In genomic region chr6:113645576-113645970, GRCh38 we compare ENCODE assay signal across 11 cellular contexts.
DNase-seq lines count a peak whose midpoint lies in the region; FAIRE-seq and TF ChIP-seq lines count a peak whose summit lies in the region.
"Had no signal": no experiment of that assay in that cellular context is flagged by ENCODE, and none has a peak within 500 bp of the region (broad histone marks: within the 10 kb centered on the region; RNA-seq: fewer than 3 reads in every experiment).

No MANE protein-coding gene starts in this region.

- H2AFZ ChIP-seq in H1 (ENCODE audit: low read length) (0 out of 2 replicates have a peak overlapping the region, but pooled peaks have one; percentile 31), parathyroid adenoma (peak overlapping the region; percentile 35)

- POLR2A ChIA-PET in H1 (lab: Charles Lee; ENCODE audit: partially characterized antibody) = no interaction called here

- TF ChIP-seq CTCF in H1 (IDR thresholded peaks at IDR 0.05; ENCODE audit: control extremely low read depth in 1 of 3, insufficient read depth in 1 of 3, low read depth in 1 of 3, low read length in 3 of 3) (no peak), parathyroid adenoma (IDR thresholded peaks at IDR 0.05) (no peak), stomach (IDR thresholded peaks at IDR 0.05) (no peak)

- H3K79me1 ChIP-seq in H1 (ENCODE audit: low read depth, low read length) = no peaks in the 10 kb centered on the region

- H4K91ac ChIP-seq in H1 (replicated peaks; ENCODE audit: insufficient read length, low read length) = no peak overlapping the region

- H3K4me2 ChIP-seq in H1 (ENCODE audit: insufficient read depth in 1 of 2, low read depth in 2 of 2, low read length in 2 of 2) = no peak overlapping the region
- no peak overlapping the region for H3K4me2 ChIP-seq in parathyroid adenoma (ENCODE audit: low read length)

- no peak overlapping the region for H3K27ac Mint-ChIP-seq in activated naive CD8-positive, alpha-beta T cell treated with anti-CD3 and anti-CD28 coated beads for 36 hours

- no peaks in the 10 kb centered on the region for H3K79me2 ChIP-seq in H1 (ENCODE audit: control insufficient read depth in 1 of 2, insufficient read depth in 2 of 2, low read length in 2 of 2)
- no peaks in the 10 kb centered on the region for H3K79me2 ChIP-seq in parathyroid adenoma

- H4K20me1 ChIP-seq in H1 (replicated peaks in 1 of 2; ENCODE audit: control insufficient read depth in 1 of 2, insufficient read depth in 2 of 2, low read length in 2 of 2) = no peaks in the 10 kb centered on the region

- 91% methylated on average over 4 of the region's 4 CpGs; no CpG with 5 or more reads in 1 of the 2 experiments for WGBS in H1 (ENCODE audit: extremely low coverage in 1 of 2, insufficient coverage in 1 of 2, insufficient read length in 1 of 2, insufficient replicate concordance in 2 of 2, low coverage in 1 of 2, low lambda C conversion rate in 2 of 2, missing lambda C conversion rate in 1 of 2), 2 experiments
- WGBS in stomach, 5 donors = 45 to 69% (median 55%) methylated on average over 4 of the region's 4 CpGs

- H2BK120ac ChIP-seq in H1 (replicated peaks; ENCODE audit: low read depth, low read length) = no peak overlapping the region

- no peaks in the 10 kb centered on the region for H3K4me1 Mint-ChIP-seq in activated naive CD8-positive, alpha-beta T cell treated with anti-CD3 and anti-CD28 coated beads for 36 hours

- no peak overlapping the region for H4K5ac ChIP-seq in H1 (ENCODE audit: insufficient read length, low read depth, low read length)

- no peak overlapping the region for H3K9ac ChIP-seq in H1 (replicated peaks in 1 of 4; ENCODE audit: extremely low read depth in 1 of 4, low read depth in 3 of 4, low read length in 3 of 4)
- H3K9ac ChIP-seq in parathyroid adenoma = no peak overlapping the region

- H3K4me3 ChIP-seq in MG63 (no peak overlapping the region), H1 (ENCODE audit: extremely low read depth in 1 of 4, insufficient read depth in 2 of 4, low read depth in 3 of 4, low read length in 4 of 4) (no peak overlapping the region), parathyroid adenoma (ENCODE audit: low read depth, low read length) (no peak overlapping the region), stomach (no peak overlapping the region)

- H3K18ac ChIP-seq in H1 (ENCODE audit: extremely low read depth, low read length) = no peak overlapping the region

- TF ChIP-seq EP300 in H1 (IDR thresholded peaks at IDR 0.05; ENCODE audit: borderline replicate concordance in 1 of 2, low read depth in 2 of 2, low read length in 2 of 2) = no peak
- TF ChIP-seq EP300 in stomach (IDR thresholded peaks at IDR 0.05) = no peak

- peak; percentile 8 for DNase-seq in COLO829 (ENCODE audit: low spot score)
- peak; percentile 74 for DNase-seq in MG63
- DNase-seq in H1 (ENCODE audit: low read depth in 1 of 2, low spot score in 2 of 2) = no peak
- no peak for DNase-seq in stomach
- no peak for DNase-seq in activated naive CD8-positive, alpha-beta T cell treated with anti-CD3 and anti-CD28 coated beads for 36 hours
- DNase-seq in NCI-H1048 (lab: John Stamatoyannopoulos, UW) = no peak
- DNase-seq in NCI-H2227 (lab: John Stamatoyannopoulos, UW; ENCODE audit: unreplicated experiment) = no peak
- DNase-seq: activated CD4-positive, alpha-beta T cell treated with anti-CD3 and anti-CD28 coated beads for 1 hour; kidney; NCI-H510A treated with DMSO at 0.1 percent for 48 hours had no signal

- TF ChIP-seq POLR2A in H1 (IDR thresholded peaks at IDR 0.05; ENCODE audit: control extremely low read depth in 1 of 2, low read depth in 2 of 2, low read length in 2 of 2) = no peak
- TF ChIP-seq POLR2A in stomach (IDR thresholded peaks at IDR 0.05) = no peak

- H3K27ac ChIP-seq in H1 (ENCODE audit: low read depth, low read length) (no peak overlapping the region), parathyroid adenoma (no peak overlapping the region), stomach (peak overlapping the region in 2 of 5 donors; percentile 73 to 78)

- H3K36me3 ChIP-seq in MG63 (no peaks in the 10 kb centered on the region), H1 (ENCODE audit: control insufficient read depth in 2 of 4, insufficient read depth in 4 of 4, low read length in 3 of 4) (no peaks in the 10 kb centered on the region), parathyroid adenoma (ENCODE audit: control insufficient read depth, insufficient read depth, low read length) (no peaks in the 10 kb centered on the region), stomach (no peaks in the 10 kb centered on the region)

- no peak for TF ChIP-seq RAD21 in H1 (IDR thresholded peaks at IDR 0.05 in 1 of 2, conservative IDR thresholded peaks at IDR 0.05 in 1 of 2; ENCODE audit: low read depth in 2 of 2, low read length in 2 of 2)

- no peaks in the 10 kb centered on the region for H3K36me3 Mint-ChIP-seq in activated naive CD8-positive, alpha-beta T cell treated with anti-CD3 and anti-CD28 coated beads for 36 hours

- H4K8ac ChIP-seq in H1 (ENCODE audit: extremely low read depth, insufficient read depth, low read length) = no peak overlapping the region

- H3K4ac ChIP-seq in H1 (replicated peaks; ENCODE audit: insufficient read length, low read depth, low read length) = no peak overlapping the region

- H2AK5ac ChIP-seq in H1 (ENCODE audit: low read depth, low read length) = no peak overlapping the region

- H3K9me3 ChIP-seq in MG63 (no peaks in the 10 kb centered on the region), H1 (ENCODE audit: insufficient read depth in 2 of 2, low read depth in 1 of 2, low read length in 1 of 2) (no peaks in the 10 kb centered on the region), parathyroid adenoma (ENCODE audit: control insufficient read depth, low read length) (no peaks in the 10 kb centered on the region), stomach (no peaks in the 10 kb centered on the region)

- H3K27me3 ChIP-seq in MG63 (no peaks in the 10 kb centered on the region), H1 (replicated peaks in 1 of 4; ENCODE audit: control insufficient read depth in 3 of 4, extremely low read depth in 1 of 4, insufficient read depth in 3 of 4, low read length in 3 of 4) (peaks cover 0 to 3% (median 0%) of the 10 kb centered on the region in 4 experiments; a peak in 2 of 7 replicates), parathyroid adenoma (ENCODE audit: control insufficient read depth, insufficient read depth, low read length) (no peaks in the 10 kb centered on the region), stomach (no peaks in the 10 kb centered on the region)

- no peak overlapping the region for H3K14ac ChIP-seq in H1 (ENCODE audit: insufficient read length)

- H3K4me3 Mint-ChIP-seq in activated naive CD8-positive, alpha-beta T cell treated with anti-CD3 and anti-CD28 coated beads for 36 hours = no peak overlapping the region

- no peak for FAIRE-seq in H1 (lab: Jason Lieb, UNC)
- FAIRE-seq: kidney had no signal

- H2BK20ac ChIP-seq in H1 (ENCODE audit: low read length) = no peak overlapping the region

- CTCF ChIA-PET in H1 (lab: Charles Lee; ENCODE audit: partially characterized antibody) = interaction anchor here (0.6 to 1.7 kb wide), 2 partner anchors 224 to 339 kb away, joined by 3 read pairs; no protein-coding TSS in a partner anchor

- no peak overlapping the region for H2BK5ac ChIP-seq in H1 (ENCODE audit: low read depth, low read length)

- H3K9me3 Mint-ChIP-seq in activated naive CD8-positive, alpha-beta T cell treated with anti-CD3 and anti-CD28 coated beads for 36 hours = no peaks in the 10 kb centered on the region

- no peaks in the 10 kb centered on the region for H3K23me2 ChIP-seq in H1 (ENCODE audit: low read depth, low read length)

- H3K27me3 Mint-ChIP-seq in activated naive CD8-positive, alpha-beta T cell treated with anti-CD3 and anti-CD28 coated beads for 36 hours = peaks cover 22% of the 10 kb centered on the region

- H3K56ac ChIP-seq in H1 (replicated peaks; ENCODE audit: insufficient read length, low read depth, low read length) = no peak overlapping the region

- no peak overlapping the region for H2BK12ac ChIP-seq in H1 (ENCODE audit: low read depth, low read length)

- H3K4me1 ChIP-seq in H1 (replicated peaks in 1 of 4; ENCODE audit: control insufficient read depth in 3 of 4, insufficient read depth in 4 of 4, low read length in 3 of 4) (peaks cover 0 to 3% (median 0%) of the 10 kb centered on the region in 4 experiments; a peak in 1 of 7 replicates), parathyroid adenoma (peaks cover 12% of the 10 kb centered on the region), stomach (peaks cover 32 to 57% (median 42%) of the 10 kb centered on the region in 4 donors)

- no peak overlapping the region for H3K23ac ChIP-seq in H1 (ENCODE audit: insufficient read length)

- intact Hi-C loops in stomach (cut with DNase I; ENCODE audit: low total_unique reads) = no loop called here

- no peak overlapping the region for H2BK15ac ChIP-seq in H1 (ENCODE audit: low read length)

TF ChIP-seq in H1, 55 proteins besides CTCF, POLR2A, EP300 and RAD21:
- TF ChIP-seq SUZ12 (IDR thresholded peaks at IDR 0.05; ENCODE audit: low read length) (no peak), EZH2 (IDR thresholded peaks at IDR 0.05; ENCODE audit: low read depth, low read length, severe bottlenecking) (no peak), SP1 (IDR thresholded peaks at IDR 0.05; ENCODE audit: low read depth, low read length) (no peak), SRF (IDR thresholded peaks at IDR 0.05; ENCODE audit: low read depth, low read length) (no peak), SIN3A (conservative IDR thresholded peaks at IDR 0.05 in 1 of 2, IDR thresholded peaks at IDR 0.05 in 1 of 2; ENCODE audit: low read depth in 1 of 2, low read length in 2 of 2) (no peak), CTBP2 (IDR thresholded peaks at IDR 0.05; ENCODE audit: borderline replicate concordance, insufficient read depth, insufficient read length, low read length) (no peak), TAF7 (optimal IDR thresholded peaks at IDR 0.05; ENCODE audit: borderline replicate concordance, low read depth, low read length) (no peak), RXRA (IDR thresholded peaks at IDR 0.05; ENCODE audit: insufficient read depth, low read depth, low read length) (no peak), RFX5 (IDR thresholded peaks at IDR 0.05; ENCODE audit: borderline replicate concordance, low read depth, low read length) (no peak), HDAC2 (IDR thresholded peaks at IDR 0.05; ENCODE audit: borderline replicate concordance in 1 of 2, low read depth in 2 of 2, low read length in 2 of 2) (no peak), PHF8 (conservative IDR thresholded peaks at IDR 0.05; ENCODE audit: low read depth, low read length) (no peak), NANOG (IDR thresholded peaks at IDR 0.05; ENCODE audit: insufficient read depth, low read depth, low read length, poor library complexity, severe bottlenecking) (no peak), MAX (IDR thresholded peaks at IDR 0.05) (no peak), SIX5 (IDR thresholded peaks at IDR 0.05; ENCODE audit: low read depth, low read length) (no peak)

Comparison
In these comparisons a context has a peak if more than half of its experiments do, and no peak if none do; other contexts are left out.
1. DNase-seq: peak in COLO829 (single experiment) and MG63 (single experiment); none in H1 (0 of 2), stomach (single experiment), activated naive CD8-positive, alpha-beta T cell treated with anti-CD3 and anti-CD28 coated beads for 36 hours (single experiment), NCI-H1048 (single experiment) and NCI-H2227 (single experiment).